In genomic region chr15:63834500-63835210, GRCh38 we compare ENCODE assay signal across 1 cellular context.
TF ChIP-seq lines count a peak whose summit lies in the region.

No MANE protein-coding gene starts in this region.

TF ChIP-seq in H1, 55 proteins besides CTCF, POLR2A, EP300 and RAD21:
- no peak for TF ChIP-seq NRF1 (IDR thresholded peaks at IDR 0.05; ENCODE audit: low read depth, low read length)
- no peak for TF ChIP-seq RNF2 (IDR thresholded peaks at IDR 0.05; ENCODE audit: borderline replicate concordance, low read depth, low read length, missing control alignments, poor library complexity, severe bottlenecking)
- no peak for TF ChIP-seq POLR2AphosphoS5 (IDR thresholded peaks at IDR 0.05; ENCODE audit: low read depth, low read length)
TF ChIP-seq in H1: peak in this region for 0.
